Comparison of ENCODE assay signal across 10 cellular contexts in the genomic region with DNA sequence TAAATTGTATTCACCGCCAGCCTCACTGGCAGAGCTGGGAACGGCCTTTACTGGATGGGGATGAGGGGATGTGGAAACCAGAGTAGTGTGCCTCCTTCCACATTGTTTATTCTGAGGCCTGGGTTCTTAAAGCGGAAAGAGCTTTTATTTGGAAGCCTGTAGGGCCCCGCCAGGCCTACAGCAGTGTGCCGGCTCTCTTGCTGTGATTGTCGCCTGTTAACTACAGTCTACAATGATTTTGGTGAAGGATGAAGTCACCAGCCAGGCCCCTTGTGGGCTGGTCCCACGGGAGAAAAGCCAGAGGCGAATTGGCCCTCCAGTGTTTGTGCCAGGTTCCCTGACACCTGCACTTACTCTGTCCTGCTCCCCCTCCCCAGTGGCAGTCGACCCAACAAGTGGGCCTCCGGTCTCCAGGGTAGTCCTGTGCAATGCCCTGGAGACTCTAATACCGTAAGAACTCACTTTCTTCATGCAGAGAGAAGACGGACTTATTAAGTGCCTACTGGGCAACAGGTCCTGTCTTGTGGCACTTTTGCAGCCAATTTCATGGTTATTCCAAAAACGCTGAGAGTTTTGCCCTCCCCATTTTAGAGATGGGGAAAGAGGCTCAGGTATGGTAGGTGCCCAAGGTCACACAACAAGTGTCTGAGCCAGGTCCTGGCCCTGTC. TPM values are rescaled to one million over a fixed set of nuclear protein-coding genes. Genes with fewer than 3 reads are reported as not detected.
DNase-seq lines count a peak whose midpoint lies in the region; ATAC-seq, FAIRE-seq and TF ChIP-seq lines count a peak whose summit lies in the region.
"Had no signal": no experiment of that assay in that cellular context is flagged by ENCODE, and none has a peak within 500 bp of the region (broad histone marks: within the 10 kb centered on the region; RNA-seq: fewer than 3 reads in every experiment).

No MANE protein-coding gene starts in this region.

- no peak for FAIRE-seq in bronchial epithelial cell (lab: Jason Lieb, UNC)
- FAIRE-seq: islet of Langerhans had no signal

- DNase-seq in activated T-cell treated with anti-CD3 and anti-CD28 coated beads, Interleukin-2, amount 50 U/mL, for 72 hours = no peak
- DNase-seq in activated T-cell treated with anti-CD3 and anti-CD28 coated beads, Interleukin-2, amount 50 U/mL, for 48 hours = no peak
- no peak for DNase-seq in bronchial epithelial cell (ENCODE audit: low read depth)
- no peak for DNase-seq in lower leg skin (ENCODE audit: low spot score in 2 of 2)
- DNase-seq in type B pancreatic cell (ENCODE audit: extremely low spot score, unreplicated experiment) = no peak
- DNase-seq in pons (ENCODE audit: low spot score) = no peak
- DNase-seq in effector CD8-positive, alpha-beta T cell (lab: John Stamatoyannopoulos, UW) = no peak
- DNase-seq: NCI-H187 treated with DMSO at 0.1 percent for 48 hours had no signal

- H3K27me3 Mint-ChIP-seq in activated T-cell treated with anti-CD3 and anti-CD28 coated beads, Interleukin-2, amount 50 U/mL, for 72 hours (ENCODE audit: low read depth) = no peaks in the 10 kb centered on the region
- peaks cover 55% of the 10 kb centered on the region for H3K27me3 Mint-ChIP-seq in type B pancreatic cell

- no peak for TF ChIP-seq POLR2A in lower leg skin (IDR thresholded peaks at IDR 0.05)

- TF ChIP-seq CTCF in bronchial epithelial cell (IDR thresholded peaks at IDR 0.05; ENCODE audit: insufficient read depth, low read length, severe bottlenecking) (no peak), lower leg skin (IDR thresholded peaks at IDR 0.05) (no peak), type B pancreatic cell (conservative IDR thresholded peaks at IDR 0.05) (no peak)

- 43 to 64% methylated on average over 13 of the region's 13 CpGs for WGBS in lower leg skin, 2 donors

- ATAC-seq in activated T-cell treated with anti-CD3 and anti-CD28 coated beads, Interleukin-2, amount 50 U/mL, for 72 hours (replicated peaks in 1 of 2) = no peak
- ATAC-seq in GM18867 (IDR thresholded peaks at IDR 0.05; ENCODE audit: unreplicated experiment) = no peak

- peaks cover 0 to 12% of the 10 kb centered on the region in 2 donors for H3K36me3 Mint-ChIP-seq in activated T-cell treated with anti-CD3 and anti-CD28 coated beads, Interleukin-2, amount 50 U/mL, for 72 hours (ENCODE audit: insufficient read depth in 2 of 2)
- no peaks in the 10 kb centered on the region for H3K36me3 Mint-ChIP-seq in type B pancreatic cell

- no peaks in the 10 kb centered on the region for H3K9me3 Mint-ChIP-seq in activated T-cell treated with anti-CD3 and anti-CD28 coated beads, Interleukin-2, amount 50 U/mL, for 72 hours
- H3K9me3 Mint-ChIP-seq in type B pancreatic cell = no peaks in the 10 kb centered on the region

- peak overlapping the region; percentile 82 to 83 for H3K4me3 Mint-ChIP-seq in activated T-cell treated with anti-CD3 and anti-CD28 coated beads, Interleukin-2, amount 50 U/mL, for 72 hours
- peak overlapping the region; percentile 85 for H3K4me3 Mint-ChIP-seq in type B pancreatic cell

- no peak overlapping the region for H3K27ac Mint-ChIP-seq in activated T-cell treated with anti-CD3 and anti-CD28 coated beads, Interleukin-2, amount 50 U/mL, for 72 hours
- no peak overlapping the region for H3K27ac Mint-ChIP-seq in type B pancreatic cell

- H3K27me3 ChIP-seq in bronchial epithelial cell (ENCODE audit: control insufficient read depth, insufficient read depth, low read length) = no peaks in the 10 kb centered on the region

- peaks cover 72% of the 10 kb centered on the region for H3K4me1 Mint-ChIP-seq in activated T-cell treated with anti-CD3 and anti-CD28 coated beads, Interleukin-2, amount 50 U/mL, for 72 hours (ENCODE audit: low read depth)
- H3K4me1 Mint-ChIP-seq in type B pancreatic cell (ENCODE audit: unreplicated experiment) = peaks cover 1% of the 10 kb centered on the region

- intact Hi-C loops in lower leg skin (cut with DNase I; ENCODE audit: low total_unique reads) = no loop called here

- H3K4me3 ChIP-seq in bronchial epithelial cell (ENCODE audit: low read depth, low read length) (peak overlapping the region; percentile 71), lower leg skin (ENCODE audit: low read depth, poor library complexity, severe bottlenecking) (peak overlapping the region; percentile 55)

- H3K36me3 ChIP-seq in bronchial epithelial cell (ENCODE audit: control insufficient read depth, insufficient read depth, low read length) = peaks cover 6% of the 10 kb centered on the region

RNA-seq across cellular contexts. Expression of gene MICAL2, which starts 1.2 kb away (rescaled TPM):
- 100 to 1,000 TPM; 227 to 322 TPM for total RNA-seq in activated T-cell treated with anti-CD3 and anti-CD28 coated beads, Interleukin-2, amount 50 U/mL, for 72 hours
- total RNA-seq in bronchial epithelial cell = 75.0 and 95.9 TPM in 2 replicates
- total RNA-seq in lower leg skin = 100 to 1,000 TPM; 117 to 238 (median 145) TPM
- 35.7 and 38.0 TPM in 2 replicates for total RNA-seq in type B pancreatic cell (ENCODE audit: low replicate concordance)
